1 cellular context compared by ENCODE assay signal in genomic region chr21:34732388-34732821, GRCh38.
TF ChIP-seq lines count a peak whose summit lies in the region.

No MANE protein-coding gene starts in this region.

TF ChIP-seq in K562, 482 proteins besides CTCF, POLR2A, EP300 and RAD21 (continued from another document and continues in another):
- TF ChIP-seq ZBTB26 (CRISPR knock-in tag; IDR thresholded peaks at IDR 0.05): no peak
- no peak for TF ChIP-seq ETV6 (IDR thresholded peaks at IDR 0.05; ENCODE audit: borderline replicate concordance in 1 of 2, low read depth in 2 of 2, low read length in 1 of 2)
- TF ChIP-seq ETV6 (CRISPR knock-in tag; IDR thresholded peaks at IDR 0.05; ENCODE audit: borderline replicate concordance): no peak
- no peak for TF ChIP-seq MCM3 (IDR thresholded peaks at IDR 0.05)
- no peak for TF ChIP-seq HMGN3 (IDR thresholded peaks at IDR 0.05; ENCODE audit: borderline replicate concordance, extremely low read depth, insufficient read length, low read depth, low read length)
- TF ChIP-seq ELF2 (CRISPR knock-in tag; IDR thresholded peaks at IDR 0.05): no peak
- TF ChIP-seq ZNF644 (tag; IDR thresholded peaks at IDR 0.05; ENCODE audit: low read depth): no peak
- TF ChIP-seq SMAD4 (CRISPR knock-in tag; conservative IDR thresholded peaks at IDR 0.05): peak; percentile 56; the same call in 1 of the 2 replicates
- TF ChIP-seq, protein P1, sequence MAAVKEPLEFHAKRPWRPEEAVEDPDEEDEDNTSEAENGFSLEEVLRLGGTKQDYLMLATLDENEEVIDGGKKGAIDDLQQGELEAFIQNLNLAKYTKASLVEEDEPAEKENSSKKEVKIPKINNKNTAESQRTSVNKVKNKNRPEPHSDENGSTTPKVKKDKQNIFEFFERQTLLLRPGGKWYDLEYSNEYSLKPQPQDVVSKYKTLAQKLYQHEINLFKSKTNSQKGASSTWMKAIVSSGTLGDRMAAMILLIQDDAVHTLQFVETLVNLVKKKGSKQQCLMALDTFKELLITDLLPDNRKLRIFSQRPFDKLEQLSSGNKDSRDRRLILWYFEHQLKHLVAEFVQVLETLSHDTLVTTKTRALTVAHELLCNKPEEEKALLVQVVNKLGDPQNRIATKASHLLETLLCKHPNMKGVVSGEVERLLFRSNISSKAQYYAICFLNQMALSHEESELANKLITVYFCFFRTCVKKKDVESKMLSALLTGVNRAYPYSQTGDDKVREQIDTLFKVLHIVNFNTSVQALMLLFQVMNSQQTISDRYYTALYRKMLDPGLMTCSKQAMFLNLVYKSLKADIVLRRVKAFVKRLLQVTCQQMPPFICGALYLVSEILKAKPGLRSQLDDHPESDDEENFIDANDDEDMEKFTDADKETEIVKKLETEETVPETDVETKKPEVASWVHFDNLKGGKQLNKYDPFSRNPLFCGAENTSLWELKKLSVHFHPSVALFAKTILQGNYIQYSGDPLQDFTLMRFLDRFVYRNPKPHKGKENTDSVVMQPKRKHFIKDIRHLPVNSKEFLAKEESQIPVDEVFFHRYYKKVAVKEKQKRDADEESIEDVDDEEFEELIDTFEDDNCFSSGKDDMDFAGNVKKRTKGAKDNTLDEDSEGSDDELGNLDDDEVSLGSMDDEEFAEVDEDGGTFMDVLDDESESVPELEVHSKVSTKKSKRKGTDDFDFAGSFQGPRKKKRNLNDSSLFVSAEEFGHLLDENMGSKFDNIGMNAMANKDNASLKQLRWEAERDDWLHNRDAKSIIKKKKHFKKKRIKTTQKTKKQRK (IDR thresholded peaks at IDR 0.05; ENCODE audit: borderline replicate concordance, low read depth, low read length): no peak
- no peak for TF ChIP-seq SMARCA4 (IDR thresholded peaks at IDR 0.05)
- TF ChIP-seq ETV1 (tag; conservative IDR thresholded peaks at IDR 0.05; ENCODE audit: low read depth): peak; percentile 58; the same call in 1 of the 2 replicates
- peak; percentile 59 for TF ChIP-seq MEIS2 (IDR thresholded peaks at IDR 0.05; ENCODE audit: partially characterized antibody)
- TF ChIP-seq KLF6 (CRISPR knock-in tag; IDR thresholded peaks at IDR 0.05; ENCODE audit: borderline replicate concordance): no peak
- TF ChIP-seq, protein P2, sequence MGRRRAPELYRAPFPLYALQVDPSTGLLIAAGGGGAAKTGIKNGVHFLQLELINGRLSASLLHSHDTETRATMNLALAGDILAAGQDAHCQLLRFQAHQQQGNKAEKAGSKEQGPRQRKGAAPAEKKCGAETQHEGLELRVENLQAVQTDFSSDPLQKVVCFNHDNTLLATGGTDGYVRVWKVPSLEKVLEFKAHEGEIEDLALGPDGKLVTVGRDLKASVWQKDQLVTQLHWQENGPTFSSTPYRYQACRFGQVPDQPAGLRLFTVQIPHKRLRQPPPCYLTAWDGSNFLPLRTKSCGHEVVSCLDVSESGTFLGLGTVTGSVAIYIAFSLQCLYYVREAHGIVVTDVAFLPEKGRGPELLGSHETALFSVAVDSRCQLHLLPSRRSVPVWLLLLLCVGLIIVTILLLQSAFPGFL (CRISPR knock-in tag; IDR thresholded peaks at IDR 0.05): no peak
- no peak for TF ChIP-seq SMC3 (conservative IDR thresholded peaks at IDR 0.05; ENCODE audit: insufficient read depth, low read depth, low read length)
- TF ChIP-seq ZZZ3 (IDR thresholded peaks at IDR 0.05): no peak
- TF ChIP-seq, protein P3, sequence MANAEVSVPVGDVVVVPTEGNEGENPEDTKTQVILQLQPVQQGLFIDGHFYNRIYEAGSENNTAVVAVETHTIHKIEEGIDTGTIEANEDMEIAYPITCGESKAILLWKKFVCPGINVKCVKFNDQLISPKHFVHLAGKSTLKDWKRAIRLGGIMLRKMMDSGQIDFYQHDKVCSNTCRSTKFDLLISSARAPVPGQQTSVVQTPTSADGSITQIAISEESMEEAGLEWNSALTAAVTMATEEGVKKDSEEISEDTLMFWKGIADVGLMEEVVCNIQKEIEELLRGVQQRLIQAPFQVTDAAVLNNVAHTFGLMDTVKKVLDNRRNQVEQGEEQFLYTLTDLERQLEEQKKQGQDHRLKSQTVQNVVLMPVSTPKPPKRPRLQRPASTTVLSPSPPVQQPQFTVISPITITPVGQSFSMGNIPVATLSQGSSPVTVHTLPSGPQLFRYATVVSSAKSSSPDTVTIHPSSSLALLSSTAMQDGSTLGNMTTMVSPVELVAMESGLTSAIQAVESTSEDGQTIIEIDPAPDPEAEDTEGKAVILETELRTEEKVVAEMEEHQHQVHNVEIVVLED (CRISPR knock-in tag; IDR thresholded peaks at IDR 0.05): no peak
- no peak for TF ChIP-seq EWSR1 (IDR thresholded peaks at IDR 0.05; ENCODE audit: borderline replicate concordance, low read depth, partially characterized antibody)
- peak; percentile 33; the same call in 1 of the 2 replicates for TF ChIP-seq GABPA (tag; conservative IDR thresholded peaks at IDR 0.05; ENCODE audit: low read depth)
- TF ChIP-seq ATF3 (IDR thresholded peaks at IDR 0.05): no peak
- TF ChIP-seq ATF3 (CRISPR knock-in tag; conservative IDR thresholded peaks at IDR 0.05): no peak
- TF ChIP-seq CHD7 (IDR thresholded peaks at IDR 0.05; ENCODE audit: low read depth, low read length): no peak
- TF ChIP-seq BDP1 (IDR thresholded peaks at IDR 0.05; ENCODE audit: insufficient read depth, insufficient read length): no peak
- no peak for TF ChIP-seq ELK1 (CRISPR knock-in tag; IDR thresholded peaks at IDR 0.05)
- TF ChIP-seq HMG20B (CRISPR knock-in tag; IDR thresholded peaks at IDR 0.05): no peak
- no peak for TF ChIP-seq ZNF395 (CRISPR knock-in tag; IDR thresholded peaks at IDR 0.05)
- no peak for TF ChIP-seq CBX5 (IDR thresholded peaks at IDR 0.05; ENCODE audit: borderline replicate concordance, low read depth)
- TF ChIP-seq PBX2 (CRISPR knock-in tag; IDR thresholded peaks at IDR 0.05; ENCODE audit: low read depth): no peak
- peak; percentile 85 for TF ChIP-seq PBX2 (tag; conservative IDR thresholded peaks at IDR 0.05; ENCODE audit: low read depth)
- no peak for TF ChIP-seq NR2C2 (CRISPR knock-in tag; IDR thresholded peaks at IDR 0.05)
- no peak for TF ChIP-seq NR2C2 (tag; IDR thresholded peaks at IDR 0.05)
